ENCODE assay signal across 8 cellular contexts in the genomic region with DNA sequence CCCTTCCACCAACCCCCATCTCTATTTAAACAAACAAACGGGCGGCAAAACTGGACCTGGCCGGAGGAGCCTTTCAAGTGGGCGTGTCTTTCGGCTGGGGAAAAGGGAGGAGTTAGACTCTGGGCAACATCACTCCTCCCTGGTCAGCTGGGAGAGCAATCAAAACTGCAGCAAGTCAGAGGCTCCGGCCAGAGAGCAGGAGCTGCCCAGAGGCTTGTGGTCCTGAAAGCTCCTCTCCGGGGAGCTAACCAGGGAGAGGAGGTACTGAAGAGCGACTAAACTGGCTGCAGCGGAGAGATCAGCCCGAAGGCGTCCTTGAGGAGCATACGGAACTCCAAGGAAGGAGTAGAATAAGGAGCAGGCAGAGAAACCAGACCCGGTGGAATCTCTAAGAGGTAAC. TPM values are rescaled to one million over a fixed set of nuclear protein-coding genes. Genes with fewer than 3 reads are reported as not detected.
A peak's percentile ranks its signal among the peaks of the same experiment; 100 is the strongest.
DNase-seq lines count a peak whose midpoint lies in the region; ATAC-seq and TF ChIP-seq lines count a peak whose summit lies in the region.

A gene with protein sequence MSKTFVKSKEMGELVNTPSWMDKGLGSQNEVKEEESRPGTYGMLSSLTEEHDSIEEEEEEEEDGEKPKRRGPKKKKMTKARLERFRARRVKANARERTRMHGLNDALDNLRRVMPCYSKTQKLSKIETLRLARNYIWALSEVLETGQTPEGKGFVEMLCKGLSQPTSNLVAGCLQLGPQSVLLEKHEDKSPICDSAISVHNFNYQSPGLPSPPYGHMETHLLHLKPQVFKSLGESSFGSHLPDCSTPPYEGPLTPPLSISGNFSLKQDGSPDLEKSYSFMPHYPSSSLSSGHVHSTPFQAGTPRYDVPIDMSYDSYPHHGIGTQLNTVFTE (plus strand): TSS at position 191 of the 400 bp plus-strand sequence. CDS start 6,466 bp downstream, outside the sequence.

- in situ Hi-C loops in brain microvascular endothelial cell (cut with HindIII; ENCODE audit: low pct_ligation_motif_present, low sequenced_read_pairs), result no loop called here

- H3K27ac ChIP-seq in right atrium auricular region, result no peak within 1 kb of the TSS
- no peak within 1 kb of the TSS for H3K27ac ChIP-seq in brain microvascular endothelial cell
- no peak within 1 kb of the TSS for H3K27ac ChIP-seq in aorta (ENCODE audit: low read depth in 1 of 2, low read length in 2 of 2)

- H3K4me1 ChIP-seq in right atrium auricular region (no peaks in the 10 kb centered on the region), aorta (ENCODE audit: control insufficient read depth in 1 of 2, insufficient read depth in 2 of 2, low read length in 2 of 2) (no peaks in the 10 kb centered on the region)

- no peaks in the 10 kb centered on the region for H3K27me3 ChIP-seq in right atrium auricular region
- H3K27me3 ChIP-seq in brain microvascular endothelial cell (replicated peaks), result no peaks in the 10 kb centered on the region
- H3K27me3 ChIP-seq in aorta (ENCODE audit: control insufficient read depth in 1 of 2, insufficient read depth in 2 of 2, low read length in 1 of 2), result no peaks in the 10 kb centered on the region

- TF ChIP-seq CTCF in right atrium auricular region (IDR thresholded peaks at IDR 0.05) (no peak), brain microvascular endothelial cell (IDR thresholded peaks at IDR 0.05; ENCODE audit: low read depth, low read length, missing control alignments) (no peak)

- H3K4me3 ChIP-seq in right atrium auricular region (no peak within 1 kb of the TSS), brain microvascular endothelial cell (ENCODE audit: low read depth, low read length) (no peak within 1 kb of the TSS), aorta (ENCODE audit: low read length in 2 of 2) (no peak within 1 kb of the TSS)

- H3K36me3 ChIP-seq in right atrium auricular region, result no peaks in the 10 kb centered on the region
- no peaks in the 10 kb centered on the region for H3K36me3 ChIP-seq in brain microvascular endothelial cell (replicated peaks)
- no peaks in the 10 kb centered on the region for H3K36me3 ChIP-seq in aorta (ENCODE audit: control insufficient read depth in 1 of 2, insufficient read depth in 2 of 2, low read length in 1 of 2)

- no peaks in the 10 kb centered on the region for H3K9me3 ChIP-seq in right atrium auricular region
- H3K9me3 ChIP-seq in aorta (ENCODE audit: control insufficient read depth, low read length), result no peaks in the 10 kb centered on the region

- intact Hi-C loops in Right ventricle myocardium superior (cut with DNase I), result no loop called here
- intact Hi-C loops in left colon (cut with DNase I, micrococcal nuclease), result no loop called here
- intact Hi-C loops in aorta (cut with DNase I), result no loop called here

- 2% methylated on average over 13 of the region's 13 CpGs for WGBS in aorta, 2 donors

- DNase-seq in Right ventricle myocardium superior (peak; percentile 54), right atrium auricular region (ENCODE audit: low spot score) (no peak), NCI-H524 treated with DMSO at 0.1 percent for 48 hours (lab: John Stamatoyannopoulos, UW) (peak; percentile 65), brain microvascular endothelial cell (peak; percentile 71), left colon (peak; percentile 11 to 33), aorta (peak in 1 of 2 donors; percentile 55), NCI-H2107 treated with DMSO at 0.1 percent for 48 hours (lab: John Stamatoyannopoulos, UW; ENCODE audit: unreplicated experiment) (no peak)

- peak; percentile 51 for ATAC-seq in Right ventricle myocardium superior (ENCODE audit: poor library complexity)
- ATAC-seq in left colon, result peak; percentile 70
- ATAC-seq in aorta (ENCODE audit: low FRiP score), result peak; percentile 15
- no peak for ATAC-seq in GM21423 (IDR thresholded peaks at IDR 0.05; ENCODE audit: unreplicated experiment)

RNA-seq across cellular contexts. Expression of the gene that starts here (rescaled TPM):
- not detected for total RNA-seq in Right ventricle myocardium superior
- total RNA-seq in right atrium auricular region, result not detected
- total RNA-seq in left colon, result not detected
- total RNA-seq in aorta, result not detected
- not detected for polyA plus RNA-seq in aorta

Comparison
In these comparisons a context has a peak if more than half of its experiments do, and no peak if none do; other contexts are left out.
1. Peak in DNase-seq and ATAC-seq in Right ventricle myocardium superior; RNA of the gene not detected or under 1 TPM.
2. Peak in DNase-seq and ATAC-seq in left colon; RNA of the gene not detected or under 1 TPM.
3. Peak in ATAC-seq in aorta; RNA of the gene not detected or under 1 TPM.
4. DNase-seq: peak in NCI-H524 treated with DMSO at 0.1 percent for 48 hours (single experiment) and brain microvascular endothelial cell (single experiment); none in right atrium auricular region (single experiment) and NCI-H2107 treated with DMSO at 0.1 percent for 48 hours (single experiment).